ENCODE assay signal across 8 cellular contexts in genomic region chr12:1804545-1805332, GRCh38. TPM values are rescaled to one million over a fixed set of nuclear protein-coding genes. Genes with fewer than 3 reads are reported as not detected.
DNase-seq lines count a peak whose midpoint lies in the region; ATAC-seq, FAIRE-seq and TF ChIP-seq lines count a peak whose summit lies in the region.

No MANE protein-coding gene starts in this region.

- POLR2A ChIA-PET in activated CD4-positive, alpha-beta T cell treated with anti-CD3 and anti-CD28 coated beads for 36 hours (lab: Charles Lee) = no interaction called here
- POLR2A ChIA-PET in HepG2 (lab: Yijun Ruan, JAX) = no interaction called here

- WGBS in HepG2 (ENCODE audit: low lambda C conversion rate) = 74% methylated on average over 25 of the region's 25 CpGs

- intact Hi-C loops in activated CD4-positive, alpha-beta T cell treated with anti-CD3 and anti-CD28 coated beads for 36 hours (cut with DNase I, micrococcal nuclease) = loop anchor here (1.0 kb wide), 2 partner anchors 8 to 200 kb away; partner anchors contain the start of gene DCP1B (in 1 of the 2)
- intact Hi-C loops in HepG2 (cut with micrococcal nuclease; ENCODE audit: unreplicated experiment) = no loop called here

- FAIRE-seq in HepG2 (lab: Jason Lieb, UNC) = peak; percentile 50

- in situ Hi-C loops in HepG2 (cut with HindIII; ENCODE audit: extremely low pct_ligation_motif_present, low pct_unique_long_range_greater_than_20kb) = loop anchor here (10.0 kb wide), 1 partner anchor 230 kb away; no protein-coding TSS in a partner anchor

- BruUV-seq in HepG2 (replicated peaks; lab: Mats Ljungman, UMichigan) = no TSS peak

- TF ChIP-seq CTCF in AG10803 (conservative IDR thresholded peaks at IDR 0.05; ENCODE audit: low read length) (no peak), HepG2 (CRISPR knock-in tag; IDR thresholded peaks at IDR 0.05) (no peak)

- peak; percentile 92 for DNase-seq in AG10803 (ENCODE audit: low read depth)
- peak; percentile 59 to 88 for DNase-seq in NCI-H524 (lab: John Stamatoyannopoulos, UW)
- peak; percentile 93 for DNase-seq in activated CD4-positive, alpha-beta T cell treated with anti-CD3 and anti-CD28 coated beads for 36 hours
- peak; percentile 91 for DNase-seq in cerebellar cortex (ENCODE audit: low spot score)
- peak; percentile 69 for DNase-seq in HepG2 (ENCODE audit: low spot score)
- peak; percentile 48 to 66 (median 60) for DNase-seq in stimulated activated CD4-positive, alpha-beta T cell treated with anti-CD3 and anti-CD28 coated beads, TNF-alpha, amount 100 ng/mL, for 1 hour (ENCODE audit: low read depth in 3 of 3, low spot score in 1 of 3)

- H3K4me3 Mint-ChIP-seq in activated CD4-positive, alpha-beta T cell treated with anti-CD3 and anti-CD28 coated beads for 36 hours = no peak overlapping the region

- TF ChIP-seq POLR2A in HepG2 (IDR thresholded peaks at IDR 0.05; ENCODE audit: insufficient read depth in 1 of 2, low read depth in 2 of 2, low read length in 2 of 2) = no peak

- H3K4me1 ChIP-seq in HepG2 (ENCODE audit: insufficient read depth, low read length) = peaks cover 52% of the 10 kb centered on the region

- H3K9ac ChIP-seq in HepG2 (ENCODE audit: insufficient read depth, low read depth, low read length) = no peak overlapping the region

- H2AFZ ChIP-seq in HepG2 (ENCODE audit: low read length) = no peak overlapping the region

- H3K27ac Mint-ChIP-seq in activated CD4-positive, alpha-beta T cell treated with anti-CD3 and anti-CD28 coated beads for 36 hours = peak overlapping the region; percentile 79

- CTCF ChIA-PET in activated CD4-positive, alpha-beta T cell treated with anti-CD3 and anti-CD28 coated beads for 36 hours (lab: Charles Lee) = interaction anchor here (1.0 to 2.5 kb wide), 4 partner anchors 12 to 170 kb away, joined by 3 to 11 read pairs (median 6); no protein-coding TSS in a partner anchor
- CTCF ChIA-PET in HepG2 (lab: Yijun Ruan, JAX; ENCODE audit: low intra/inter-chr PET ratio, low total read pairs) = no interaction called here

- H3K27ac ChIP-seq in HepG2 (ENCODE audit: extremely low read length, insufficient read depth, low read length) = no peak overlapping the region

- no peak for TF ChIP-seq RAD21 in HepG2 (CRISPR knock-in tag; IDR thresholded peaks at IDR 0.05)

- H4K20me1 ChIP-seq in HepG2 (ENCODE audit: insufficient read depth, low read length) = no peaks in the 10 kb centered on the region

- H3K27me3 Mint-ChIP-seq in activated CD4-positive, alpha-beta T cell treated with anti-CD3 and anti-CD28 coated beads for 36 hours = no peaks in the 10 kb centered on the region

- H3K9me3 Mint-ChIP-seq in activated CD4-positive, alpha-beta T cell treated with anti-CD3 and anti-CD28 coated beads for 36 hours (ENCODE audit: low read depth) = no peaks in the 10 kb centered on the region

- no peaks in the 10 kb centered on the region for H3K27me3 ChIP-seq in HepG2 (ENCODE audit: control insufficient read depth in 1 of 2, insufficient read depth in 2 of 2, low read length in 2 of 2)

- ATAC-seq in GM19043 (IDR thresholded peaks at IDR 0.05; ENCODE audit: low read depth, unreplicated experiment) = peak; percentile 90
- ATAC-seq in HG03280 (IDR thresholded peaks at IDR 0.05; ENCODE audit: unreplicated experiment) = peak; percentile 86
- ATAC-seq in activated CD4-positive, alpha-beta T cell treated with anti-CD3 and anti-CD28 coated beads for 36 hours = peak; percentile 99
- ATAC-seq in HepG2 = peak; percentile 78

- H3K36me3 ChIP-seq in HepG2 (replicated peaks in 1 of 2; ENCODE audit: control insufficient read depth in 1 of 2, insufficient read depth in 2 of 2, low read length in 2 of 2) = peaks cover 0 to under 1% of the 10 kb centered on the region in 2 experiments; a peak in 2 of 5 replicates

- no peak overlapping the region for H3K4me2 ChIP-seq in HepG2 (ENCODE audit: low read depth, low read length)

- no peaks in the 10 kb centered on the region for H3K9me3 ChIP-seq in HepG2 (ENCODE audit: low read length)

- H3K79me2 ChIP-seq in HepG2 (ENCODE audit: insufficient read depth, low read length) = no peaks in the 10 kb centered on the region

- peaks cover 9% of the 10 kb centered on the region for H3K4me1 Mint-ChIP-seq in activated CD4-positive, alpha-beta T cell treated with anti-CD3 and anti-CD28 coated beads for 36 hours

- no peak overlapping the region for H3K4me3 ChIP-seq in AG10803 (ENCODE audit: low read length)
- no peak overlapping the region for H3K4me3 ChIP-seq in HepG2 (replicated peaks in 1 of 3; ENCODE audit: insufficient read depth in 1 of 3, low read depth in 2 of 3, low read length in 3 of 3)

- H3K36me3 Mint-ChIP-seq in activated CD4-positive, alpha-beta T cell treated with anti-CD3 and anti-CD28 coated beads for 36 hours (ENCODE audit: low read depth) = no peaks in the 10 kb centered on the region

- TF ChIP-seq EP300 in HepG2 (IDR thresholded peaks at IDR 0.05; ENCODE audit: low read depth in 2 of 2, low read length in 2 of 2) (no peak), HepG2 (CRISPR knock-in tag; IDR thresholded peaks at IDR 0.05; ENCODE audit: borderline replicate concordance) (no peak)

TF ChIP-seq in HepG2, 621 proteins besides CTCF, POLR2A, EP300 and RAD21 (continues in another document):
- TF ChIP-seq NFIB (CRISPR knock-in tag; IDR thresholded peaks at IDR 0.05; ENCODE audit: borderline replicate concordance) (no peak), EEA1 (CRISPR knock-in tag; IDR thresholded peaks at IDR 0.05; ENCODE audit: borderline replicate concordance) (no peak), ZNF576 (CRISPR knock-in tag; IDR thresholded peaks at IDR 0.05) (no peak), ZSCAN29 (CRISPR knock-in tag; conservative IDR thresholded peaks at IDR 0.05) (peak; percentile 41; the same call in 1 of the 2 replicates), HNRNPUL1 (IDR thresholded peaks at IDR 0.05; ENCODE audit: low read depth, low read length) (no peak), HES4 (CRISPR knock-in tag; IDR thresholded peaks at IDR 0.05; ENCODE audit: borderline replicate concordance) (no peak), ISX (CRISPR knock-in tag; conservative IDR thresholded peaks at IDR 0.05) (no peak), MAX (IDR thresholded peaks at IDR 0.05) (peak; percentile 58), THRA (CRISPR knock-in tag; IDR thresholded peaks at IDR 0.05; ENCODE audit: borderline replicate concordance) (no peak), FOXP1 (IDR thresholded peaks at IDR 0.05) (no peak), FOXP1 (CRISPR knock-in tag; IDR thresholded peaks at IDR 0.05) (no peak), CENPT (CRISPR knock-in tag; IDR thresholded peaks at IDR 0.05; ENCODE audit: low read depth) (no peak), ELF3 (CRISPR knock-in tag; IDR thresholded peaks at IDR 0.05) (peak; percentile 64), ATF3 (CRISPR knock-in tag; IDR thresholded peaks at IDR 0.05) (no peak), NFYC (CRISPR knock-in tag; IDR thresholded peaks at IDR 0.05) (peak; percentile 95), MED13 (CRISPR knock-in tag; IDR thresholded peaks at IDR 0.05) (no peak), ZNF672 (CRISPR knock-in tag; IDR thresholded peaks at IDR 0.05) (no peak)

RNA-seq across cellular contexts. Expression of gene LRTM2, which starts 15.6 kb away (rescaled TPM):
- not detected for total RNA-seq in activated CD4-positive, alpha-beta T cell treated with anti-CD3 and anti-CD28 coated beads for 36 hours
- not detected in 2 replicates for total RNA-seq in HepG2 (2016; rRNA removed; fragmentation: Illumina TruSeq; extraction: Trizol)
- not detected in 2 replicates for total RNA-seq in HepG2 (2016; cell fraction: cytosol; rRNA removed; fragmentation: Illumina TruSeq; extraction: Trizol; ENCODE audit: low read depth)
- total RNA-seq in HepG2 (2016; cell fraction: insoluble cytoplasmic fraction; rRNA removed; fragmentation: Illumina TruSeq; extraction: Trizol) = not detected in 2 replicates
- not detected in 2 replicates for total RNA-seq in HepG2 (2016; cell fraction: membrane; rRNA removed; fragmentation: Illumina TruSeq; extraction: Trizol)
- total RNA-seq in HepG2 (2016; cell fraction: nucleus; rRNA removed; fragmentation: Illumina TruSeq; extraction: Trizol) = not detected in 2 replicates
- 0.09 and 0.17 TPM in 2 replicates for polyA plus RNA-seq in HepG2 (2011; rRNA removed)
- polyA plus RNA-seq in HepG2 (2011; cell fraction: cytosol; rRNA removed) = 0.09 TPM in 2 replicates
- 0.39 and 0.76 TPM in 2 replicates for polyA plus RNA-seq in HepG2 (2011; cell fraction: nucleus; rRNA removed)
- polyA plus RNA-seq in HepG2 (2012) = 0.16 and 0.17 TPM in 2 replicates
- polyA plus RNA-seq in HepG2 (2016; cell fraction: cytosol; fragmentation: Illumina TruSeq; extraction: Trizol; ENCODE audit: low read depth) = not detected in 2 replicates
- not detected in 2 replicates for polyA plus RNA-seq in HepG2 (2016; cell fraction: insoluble cytoplasmic fraction; fragmentation: Illumina TruSeq; extraction: Trizol; ENCODE audit: low read depth)
- polyA plus RNA-seq in HepG2 (2016; cell fraction: membrane; fragmentation: Illumina TruSeq; extraction: Trizol; ENCODE audit: low read depth) = not detected in 2 replicates
- polyA plus RNA-seq in HepG2 (2016; cell fraction: nucleus; fragmentation: Illumina TruSeq; extraction: Trizol; ENCODE audit: insufficient read depth, low read depth) = not detected in 2 replicates
- 0.40 TPM in 1 of 2 replicates, not detected in the other for polyA minus RNA-seq in HepG2 (2011; rRNA and poly(A)+ RNA removed; ENCODE audit: low replicate concordance)
- polyA minus RNA-seq in HepG2 (2011; cell fraction: cytosol; rRNA and poly(A)+ RNA removed) = not detected in 2 replicates
- polyA minus RNA-seq in HepG2 (2011; cell fraction: nucleus; rRNA and poly(A)+ RNA removed) = not detected in 2 replicates
